ENCODE assay signal across 2 cellular contexts in the genomic region with DNA sequence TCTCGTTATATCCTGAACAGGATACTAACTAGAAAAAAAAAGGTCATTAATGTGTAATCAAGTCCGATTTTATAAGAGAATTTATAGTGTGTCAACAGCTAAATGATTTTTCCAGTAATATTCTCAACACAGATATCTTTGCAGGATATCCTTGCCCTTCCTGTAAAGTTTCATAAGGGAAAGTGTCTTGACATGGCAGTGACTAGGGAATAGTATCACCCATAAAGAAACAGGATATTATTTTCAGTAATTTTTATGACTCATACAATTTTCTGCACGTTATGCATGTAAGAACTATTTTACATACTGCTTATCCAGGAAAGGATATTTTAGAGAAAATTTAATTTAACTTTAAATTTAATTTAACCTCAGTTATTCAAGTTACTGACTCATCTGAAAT.
TF ChIP-seq lines count a peak whose summit lies in the region.

No MANE protein-coding gene starts in this region.

TF ChIP-seq in SK-N-SH treated with all-trans-retinoic acid at 6 μM for 48 hours, 23 proteins besides CTCF, POLR2A, EP300 and RAD21 (continued from another document):
- TF ChIP-seq, protein P1, sequence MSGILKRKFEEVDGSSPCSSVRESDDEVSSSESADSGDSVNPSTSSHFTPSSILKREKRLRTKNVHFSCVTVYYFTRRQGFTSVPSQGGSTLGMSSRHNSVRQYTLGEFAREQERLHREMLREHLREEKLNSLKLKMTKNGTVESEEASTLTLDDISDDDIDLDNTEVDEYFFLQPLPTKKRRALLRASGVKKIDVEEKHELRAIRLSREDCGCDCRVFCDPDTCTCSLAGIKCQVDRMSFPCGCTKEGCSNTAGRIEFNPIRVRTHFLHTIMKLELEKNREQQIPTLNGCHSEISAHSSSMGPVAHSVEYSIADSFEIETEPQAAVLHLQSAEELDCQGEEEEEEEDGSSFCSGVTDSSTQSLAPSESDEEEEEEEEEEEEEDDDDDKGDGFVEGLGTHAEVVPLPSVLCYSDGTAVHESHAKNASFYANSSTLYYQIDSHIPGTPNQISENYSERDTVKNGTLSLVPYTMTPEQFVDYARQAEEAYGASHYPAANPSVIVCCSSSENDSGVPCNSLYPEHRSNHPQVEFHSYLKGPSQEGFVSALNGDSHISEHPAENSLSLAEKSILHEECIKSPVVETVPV (CRISPR knock-in tag; IDR thresholded peaks at IDR 0.05), result no peak

TF ChIP-seq in SK-N-SH, 30 proteins besides CTCF, POLR2A, EP300 and RAD21 (continued from another document):
- TF ChIP-seq, protein P2, sequence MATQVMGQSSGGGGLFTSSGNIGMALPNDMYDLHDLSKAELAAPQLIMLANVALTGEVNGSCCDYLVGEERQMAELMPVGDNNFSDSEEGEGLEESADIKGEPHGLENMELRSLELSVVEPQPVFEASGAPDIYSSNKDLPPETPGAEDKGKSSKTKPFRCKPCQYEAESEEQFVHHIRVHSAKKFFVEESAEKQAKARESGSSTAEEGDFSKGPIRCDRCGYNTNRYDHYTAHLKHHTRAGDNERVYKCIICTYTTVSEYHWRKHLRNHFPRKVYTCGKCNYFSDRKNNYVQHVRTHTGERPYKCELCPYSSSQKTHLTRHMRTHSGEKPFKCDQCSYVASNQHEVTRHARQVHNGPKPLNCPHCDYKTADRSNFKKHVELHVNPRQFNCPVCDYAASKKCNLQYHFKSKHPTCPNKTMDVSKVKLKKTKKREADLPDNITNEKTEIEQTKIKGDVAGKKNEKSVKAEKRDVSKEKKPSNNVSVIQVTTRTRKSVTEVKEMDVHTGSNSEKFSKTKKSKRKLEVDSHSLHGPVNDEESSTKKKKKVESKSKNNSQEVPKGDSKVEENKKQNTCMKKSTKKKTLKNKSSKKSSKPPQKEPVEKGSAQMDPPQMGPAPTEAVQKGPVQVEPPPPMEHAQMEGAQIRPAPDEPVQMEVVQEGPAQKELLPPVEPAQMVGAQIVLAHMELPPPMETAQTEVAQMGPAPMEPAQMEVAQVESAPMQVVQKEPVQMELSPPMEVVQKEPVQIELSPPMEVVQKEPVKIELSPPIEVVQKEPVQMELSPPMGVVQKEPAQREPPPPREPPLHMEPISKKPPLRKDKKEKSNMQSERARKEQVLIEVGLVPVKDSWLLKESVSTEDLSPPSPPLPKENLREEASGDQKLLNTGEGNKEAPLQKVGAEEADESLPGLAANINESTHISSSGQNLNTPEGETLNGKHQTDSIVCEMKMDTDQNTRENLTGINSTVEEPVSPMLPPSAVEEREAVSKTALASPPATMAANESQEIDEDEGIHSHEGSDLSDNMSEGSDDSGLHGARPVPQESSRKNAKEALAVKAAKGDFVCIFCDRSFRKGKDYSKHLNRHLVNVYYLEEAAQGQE (IDR thresholded peaks at IDR 0.05; ENCODE audit: low read depth, low read length), result no peak
- TF ChIP-seq, protein P3, sequence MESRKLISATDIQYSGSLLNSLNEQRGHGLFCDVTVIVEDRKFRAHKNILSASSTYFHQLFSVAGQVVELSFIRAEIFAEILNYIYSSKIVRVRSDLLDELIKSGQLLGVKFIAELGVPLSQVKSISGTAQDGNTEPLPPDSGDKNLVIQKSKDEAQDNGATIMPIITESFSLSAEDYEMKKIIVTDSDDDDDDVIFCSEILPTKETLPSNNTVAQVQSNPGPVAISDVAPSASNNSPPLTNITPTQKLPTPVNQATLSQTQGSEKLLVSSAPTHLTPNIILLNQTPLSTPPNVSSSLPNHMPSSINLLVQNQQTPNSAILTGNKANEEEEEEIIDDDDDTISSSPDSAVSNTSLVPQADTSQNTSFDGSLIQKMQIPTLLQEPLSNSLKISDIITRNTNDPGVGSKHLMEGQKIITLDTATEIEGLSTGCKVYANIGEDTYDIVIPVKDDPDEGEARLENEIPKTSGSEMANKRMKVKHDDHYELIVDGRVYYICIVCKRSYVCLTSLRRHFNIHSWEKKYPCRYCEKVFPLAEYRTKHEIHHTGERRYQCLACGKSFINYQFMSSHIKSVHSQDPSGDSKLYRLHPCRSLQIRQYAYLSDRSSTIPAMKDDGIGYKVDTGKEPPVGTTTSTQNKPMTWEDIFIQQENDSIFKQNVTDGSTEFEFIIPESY (IDR thresholded peaks at IDR 0.05; ENCODE audit: borderline replicate concordance, low read depth), result no peak
- no peak for TF ChIP-seq ELF1 (IDR thresholded peaks at IDR 0.05)
- no peak for TF ChIP-seq JUND (IDR thresholded peaks at IDR 0.05)
- no peak for TF ChIP-seq RXRA (IDR thresholded peaks at IDR 0.05; ENCODE audit: borderline replicate concordance, low read depth)
- no peak for TF ChIP-seq CHD2 (IDR thresholded peaks at IDR 0.05; ENCODE audit: low read length, partially characterized antibody)
- TF ChIP-seq RFX5 (IDR thresholded peaks at IDR 0.05; ENCODE audit: low read length), result no peak
- TF ChIP-seq MEF2A (IDR thresholded peaks at IDR 0.05; ENCODE audit: borderline replicate concordance, low read depth), result no peak
- no peak for TF ChIP-seq GABPA (IDR thresholded peaks at IDR 0.05; ENCODE audit: low read depth)
